In genomic region chr12:47814539-47815170, GRCh38 we compare ENCODE assay signal across 11 cellular contexts. TPM values are rescaled to one million over a fixed set of nuclear protein-coding genes. Genes with fewer than 3 reads are reported as not detected.
DNase-seq lines count a peak whose midpoint lies in the region; ATAC-seq, FAIRE-seq and TF ChIP-seq lines count a peak whose summit lies in the region.
"Had no signal": no experiment of that assay in that cellular context is flagged by ENCODE, and none has a peak within 500 bp of the region (broad histone marks: within the 10 kb centered on the region; RNA-seq: fewer than 3 reads in every experiment).

No MANE protein-coding gene starts in this region.

- FAIRE-seq in GM12891 (lab: Jason Lieb, UNC), result peak; percentile 63
- FAIRE-seq: small intestine had no signal

- H3K4me1 ChIP-seq in fibroblast of lung (ENCODE audit: control insufficient read depth, extremely low read depth, insufficient read depth, low read length) (peaks cover 67% of the 10 kb centered on the region), skeletal muscle satellite cell (ENCODE audit: control insufficient read depth, insufficient read depth, low read length) (peaks cover 86% of the 10 kb centered on the region)

- H3K9me3 ChIP-seq in SK-N-MC (ENCODE audit: low read depth, low read length) (no peaks in the 10 kb centered on the region), fibroblast of lung (ENCODE audit: control insufficient read depth, insufficient read depth, low read depth, low read length) (no peaks in the 10 kb centered on the region), skeletal muscle satellite cell (replicated peaks; ENCODE audit: low read length) (no peaks in the 10 kb centered on the region)

- CTCF ChIA-PET in HEK293T (lab: Yijun Ruan, JAX), result no interaction called here

- no peak overlapping the region for H3K9ac ChIP-seq in SK-N-MC (ENCODE audit: insufficient read length)
- H3K9ac ChIP-seq in fibroblast of lung (ENCODE audit: insufficient read depth, low read length), result no peak overlapping the region
- peak overlapping the region; percentile 74 for H3K9ac ChIP-seq in skeletal muscle satellite cell (ENCODE audit: low read depth, low read length)

- no peaks in the 10 kb centered on the region for H3K36me3 ChIP-seq in SK-N-MC (ENCODE audit: insufficient read depth, low read length)
- H3K36me3 ChIP-seq in fibroblast of lung (ENCODE audit: control insufficient read depth, insufficient read depth, low read length), result peaks cover 3% of the 10 kb centered on the region
- peaks cover 24% of the 10 kb centered on the region for H3K36me3 ChIP-seq in skeletal muscle satellite cell (ENCODE audit: insufficient read depth, low read length)

- no peaks in the 10 kb centered on the region for H4K20me1 ChIP-seq in fibroblast of lung (ENCODE audit: control insufficient read depth, extremely low read depth, insufficient read depth, low read length)

- TF ChIP-seq CTCF in fibroblast of lung (conservative IDR thresholded peaks at IDR 0.05 in 1 of 2, IDR thresholded peaks at IDR 0.05 in 1 of 2; ENCODE audit: low read depth in 1 of 2, low read length in 2 of 2), result no peak

- ATAC-seq in HG03469 (IDR thresholded peaks at IDR 0.05; ENCODE audit: unreplicated experiment), result no peak

- TF ChIP-seq POLR2A in GM12891 (IDR thresholded peaks at IDR 0.05; ENCODE audit: low read depth, low read length), result no peak

- H3K4me2 ChIP-seq in fibroblast of lung (ENCODE audit: extremely low read depth, insufficient read depth, low read length), result peak overlapping the region; percentile 58
- H3K4me2 ChIP-seq in skeletal muscle satellite cell (ENCODE audit: low read length), result peak overlapping the region; percentile 90

- H3K4me3 ChIP-seq in SK-N-MC, result no peak overlapping the region
- no peak overlapping the region for H3K4me3 ChIP-seq in fibroblast of lung (replicated peaks in 1 of 4; ENCODE audit: control extremely low read depth in 1 of 4, insufficient read depth in 1 of 4, low read depth in 3 of 4, low read length in 4 of 4)
- H3K4me3 ChIP-seq in skeletal muscle satellite cell (ENCODE audit: low read length), result no peak overlapping the region

- H3K27ac ChIP-seq in SK-N-MC, result 0 out of 2 replicates have a peak overlapping the region, but pooled peaks have one; percentile 16
- H3K27ac ChIP-seq in fibroblast of lung (ENCODE audit: insufficient read depth, low read length), result peak overlapping the region; percentile 92
- H3K27ac ChIP-seq: VCaP had no signal

- H3K79me2 ChIP-seq in fibroblast of lung (ENCODE audit: control insufficient read depth, insufficient read depth, low read length), result peaks cover 87% of the 10 kb centered on the region

- H3K27me3 ChIP-seq in fibroblast of lung (ENCODE audit: control insufficient read depth, insufficient read depth, low read length), result no peaks in the 10 kb centered on the region
- no peaks in the 10 kb centered on the region for H3K27me3 ChIP-seq in skeletal muscle satellite cell (ENCODE audit: control insufficient read depth, insufficient read depth, low read length)

- H2AFZ ChIP-seq in fibroblast of lung (ENCODE audit: low read length), result no peak overlapping the region

- DNase-seq in GM12891 (ENCODE audit: insufficient read length, low spot score) (no peak), SK-N-MC (ENCODE audit: low read depth, low spot score) (no peak), fibroblast of lung (ENCODE audit: low read depth in 2 of 2) (no peak), DMS153 treated with DMSO at 0.1 percent for 48 hours (lab: John Stamatoyannopoulos, UW; ENCODE audit: unreplicated experiment) (no peak), HEK293T (ENCODE audit: extremely low spot score) (no peak), ecto neural progenitor cell (ENCODE audit: low spot score) (no peak)
- DNase-seq: NCI-H146, small intestine had no signal

- POLR2A ChIA-PET in HEK293T (lab: Yijun Ruan, JAX), result interaction anchor here (3.9 kb wide), 1 partner anchor 14 kb away, joined by 32 read pairs; no protein-coding TSS in a partner anchor

TF ChIP-seq in GM12891, 5 proteins besides CTCF, POLR2A, EP300 and RAD21:
- TF ChIP-seq SPI1 (IDR thresholded peaks at IDR 0.05; ENCODE audit: low read depth, low read length) (no peak), PAX5 (IDR thresholded peaks at IDR 0.05; ENCODE audit: insufficient read depth, low read length, severe bottlenecking) (no peak), POU2F2 (IDR thresholded peaks at IDR 0.05; ENCODE audit: low read depth, low read length) (no peak), TAF1 (IDR thresholded peaks at IDR 0.05; ENCODE audit: low read depth, low read length) (no peak), POLR2AphosphoS5 (IDR thresholded peaks at IDR 0.05; ENCODE audit: low read depth, low read length) (no peak)

TF ChIP-seq in HEK293T, 16 proteins besides CTCF, POLR2A, EP300 and RAD21:
- TF ChIP-seq FOXK2 (IDR thresholded peaks at IDR 0.05), result no peak
- TF ChIP-seq NFRKB (IDR thresholded peaks at IDR 0.05), result no peak
- no peak for TF ChIP-seq FOXA1 (IDR thresholded peaks at IDR 0.05)
- no peak for TF ChIP-seq FOXM1 (IDR thresholded peaks at IDR 0.05; ENCODE audit: borderline replicate concordance)
- no peak for TF ChIP-seq SP1 (IDR thresholded peaks at IDR 0.05)
- no peak for TF ChIP-seq SUZ12 (IDR thresholded peaks at IDR 0.05)
- no peak for TF ChIP-seq PKNOX1 (IDR thresholded peaks at IDR 0.05)
- TF ChIP-seq ARNT (IDR thresholded peaks at IDR 0.05), result no peak
- TF ChIP-seq LEF1 (IDR thresholded peaks at IDR 0.05; ENCODE audit: borderline replicate concordance), result no peak
- TF ChIP-seq L3MBTL2 (conservative IDR thresholded peaks at IDR 0.05), result no peak
- TF ChIP-seq HDGF (IDR thresholded peaks at IDR 0.05; ENCODE audit: borderline replicate concordance), result no peak
- no peak for TF ChIP-seq ZNF384 (IDR thresholded peaks at IDR 0.05)
- no peak for TF ChIP-seq BHLHE40 (IDR thresholded peaks at IDR 0.05; ENCODE audit: borderline replicate concordance)
- TF ChIP-seq TARDBP (IDR thresholded peaks at IDR 0.05), result no peak
- no peak for TF ChIP-seq CTBP1 (IDR thresholded peaks at IDR 0.05; ENCODE audit: borderline replicate concordance)
- no peak for TF ChIP-seq ELF4 (IDR thresholded peaks at IDR 0.05)

RNA-seq across cellular contexts. Expression of gene HDAC7, which starts 5.0 kb away (rescaled TPM):
- polyA plus RNA-seq in GM12891 (2012; ENCODE audit: low read depth, missing spikeins), result 25.5 TPM
- 23.6 and 28.1 TPM in 2 replicates for total RNA-seq in fibroblast of lung
- 31.6 and 35.4 TPM in 2 replicates for polyA plus RNA-seq in fibroblast of lung
- polyA plus RNA-seq in fibroblast of lung (2012), result 47.2 and 50.5 TPM in 2 replicates
- 94.8 and 140 TPM in 2 replicates for polyA minus RNA-seq in fibroblast of lung (ENCODE audit: low replicate concordance)
- total RNA-seq in skeletal muscle satellite cell (2012; rRNA removed), result 26.9 and 39.5 TPM in 2 replicates

RNA-seq across cellular contexts. Expression of gene SLC48A1, which starts 41.6 kb away (rescaled TPM):
- polyA plus RNA-seq in GM12891 (2012; ENCODE audit: low read depth, missing spikeins), result 1.0 TPM
- total RNA-seq in fibroblast of lung, result 12.8 and 18.7 TPM in 2 replicates
- 8.9 and 9.0 TPM in 2 replicates for polyA plus RNA-seq in fibroblast of lung
- 12.1 and 13.2 TPM in 2 replicates for polyA plus RNA-seq in fibroblast of lung (2012)
- polyA minus RNA-seq in fibroblast of lung (ENCODE audit: low replicate concordance), result 20.9 and 22.7 TPM in 2 replicates
- 3.9 and 12.2 TPM in 2 replicates for total RNA-seq in skeletal muscle satellite cell (2012; rRNA removed)

RNA-seq across cellular contexts. Expression of gene RAPGEF3, which starts 56.0 kb away (rescaled TPM):
- polyA plus RNA-seq in GM12891 (2012; ENCODE audit: low read depth, missing spikeins), result 0.47 TPM
- 1.0 and 2.8 TPM in 2 replicates for total RNA-seq in fibroblast of lung
- 0.83 and 0.95 TPM in 2 replicates for polyA plus RNA-seq in fibroblast of lung
- polyA plus RNA-seq in fibroblast of lung (2012), result 0.93 and 1.2 TPM in 2 replicates
- 2.3 and 4.2 TPM in 2 replicates for polyA minus RNA-seq in fibroblast of lung (ENCODE audit: low replicate concordance)
- total RNA-seq in skeletal muscle satellite cell (2012; rRNA removed), result 1.1 and 2.3 TPM in 2 replicates
